Comparison of ENCODE assay signal across 1 cellular context in the genomic region with DNA sequence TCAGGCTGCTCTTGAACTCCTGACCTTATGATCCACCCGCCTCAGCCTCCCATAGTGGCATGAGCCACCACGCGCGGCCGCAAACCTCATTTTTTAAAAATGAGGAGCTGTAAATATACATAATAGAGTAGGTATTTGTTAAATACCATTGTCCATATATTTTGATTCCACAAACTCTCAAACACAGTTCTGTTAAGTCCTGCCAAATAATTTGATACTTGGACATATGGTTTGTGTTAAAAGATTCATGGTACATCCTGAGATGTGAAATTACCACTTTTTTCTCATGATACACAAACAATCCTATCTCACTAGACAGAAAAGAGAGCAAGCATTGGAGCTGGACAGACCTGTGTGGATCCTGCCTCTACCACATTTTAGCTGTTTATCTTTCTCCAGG.
TF ChIP-seq lines count a peak whose summit lies in the region.

No MANE protein-coding gene starts in this region.

TF ChIP-seq in IMR-90, 13 proteins besides CTCF, POLR2A, EP300 and RAD21 (continued from another document):
- TF ChIP-seq, protein P1, sequence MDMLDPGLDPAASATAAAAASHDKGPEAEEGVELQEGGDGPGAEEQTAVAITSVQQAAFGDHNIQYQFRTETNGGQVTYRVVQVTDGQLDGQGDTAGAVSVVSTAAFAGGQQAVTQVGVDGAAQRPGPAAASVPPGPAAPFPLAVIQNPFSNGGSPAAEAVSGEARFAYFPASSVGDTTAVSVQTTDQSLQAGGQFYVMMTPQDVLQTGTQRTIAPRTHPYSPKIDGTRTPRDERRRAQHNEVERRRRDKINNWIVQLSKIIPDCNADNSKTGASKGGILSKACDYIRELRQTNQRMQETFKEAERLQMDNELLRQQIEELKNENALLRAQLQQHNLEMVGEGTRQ (IDR thresholded peaks at IDR 0.05; ENCODE audit: low read depth, low read length) = no peak
- TF ChIP-seq RFX5 (IDR thresholded peaks at IDR 0.05; ENCODE audit: low read depth, low read length) (no peak), RCOR1 (IDR thresholded peaks at IDR 0.05; ENCODE audit: insufficient replicate concordance, low read length) (no peak), MXI1 (IDR thresholded peaks at IDR 0.05; ENCODE audit: borderline replicate concordance, low read depth, low read length) (no peak)
